In the genomic region with DNA sequence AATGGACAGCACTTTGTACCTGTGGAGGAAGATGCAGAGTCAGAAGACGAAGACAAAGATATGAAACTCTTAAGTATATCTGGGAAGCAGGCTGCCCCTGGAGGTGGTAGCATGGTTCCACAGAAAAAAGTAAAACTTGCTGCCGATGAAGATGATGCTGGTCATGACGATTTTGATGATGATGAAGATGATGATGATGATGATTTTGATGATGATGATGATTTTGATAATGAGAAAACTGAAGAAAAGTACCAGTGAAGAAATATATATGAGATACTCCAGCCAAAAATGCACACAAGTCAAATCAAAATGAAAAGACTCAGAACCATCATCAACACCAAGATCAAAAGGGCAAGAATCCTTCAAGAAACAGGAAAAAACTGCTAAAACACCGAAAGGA, we compare ENCODE assay signal across 4 cellular contexts.
TF ChIP-seq lines count a peak whose summit lies in the region.

No MANE protein-coding gene starts in this region.

TF ChIP-seq in HepG2, 621 proteins besides CTCF, POLR2A, EP300 and RAD21 (continues in another document):
- no peak for TF ChIP-seq NONO (IDR thresholded peaks at IDR 0.05)
- TF ChIP-seq NONO (CRISPR knock-in tag; conservative IDR thresholded peaks at IDR 0.05), result no peak
- TF ChIP-seq MAFK (conservative IDR thresholded peaks at IDR 0.05 in 1 of 2, IDR thresholded peaks at IDR 0.05 in 1 of 2; ENCODE audit: low read length in 2 of 2), result peak; percentile 62 to 65
- no peak for TF ChIP-seq TEAD2 (CRISPR knock-in tag; IDR thresholded peaks at IDR 0.05)
- no peak for TF ChIP-seq YEATS4 (CRISPR knock-in tag; IDR thresholded peaks at IDR 0.05; ENCODE audit: borderline replicate concordance)
- no peak for TF ChIP-seq MTF1 (CRISPR knock-in tag; IDR thresholded peaks at IDR 0.05)
- TF ChIP-seq FUBP1 (CRISPR knock-in tag; IDR thresholded peaks at IDR 0.05; ENCODE audit: borderline replicate concordance), result no peak
- TF ChIP-seq SPEN (CRISPR knock-in tag; IDR thresholded peaks at IDR 0.05; ENCODE audit: low read depth), result no peak
- peak; percentile 90 for TF ChIP-seq CREB1 (IDR thresholded peaks at IDR 0.05)
- no peak for TF ChIP-seq CREB1 (CRISPR knock-in tag; IDR thresholded peaks at IDR 0.05)

TF ChIP-seq in HEK293, 187 proteins besides CTCF, POLR2A, EP300 and RAD21:
- TF ChIP-seq MYNN (tag by site-specific recombination; IDR thresholded peaks at IDR 0.05; ENCODE audit: borderline replicate concordance), result no peak
- TF ChIP-seq KLF9 (tag by site-specific recombination; IDR thresholded peaks at IDR 0.05; ENCODE audit: low read depth), result no peak
- TF ChIP-seq ZNF513 (tag by site-specific recombination; IDR thresholded peaks at IDR 0.05), result peak; percentile 76
- no peak for TF ChIP-seq WT1 (tag by site-specific recombination; IDR thresholded peaks at IDR 0.05)
- TF ChIP-seq SCRT2 (tag by site-specific recombination; IDR thresholded peaks at IDR 0.05), result no peak
- TF ChIP-seq, protein P1, sequence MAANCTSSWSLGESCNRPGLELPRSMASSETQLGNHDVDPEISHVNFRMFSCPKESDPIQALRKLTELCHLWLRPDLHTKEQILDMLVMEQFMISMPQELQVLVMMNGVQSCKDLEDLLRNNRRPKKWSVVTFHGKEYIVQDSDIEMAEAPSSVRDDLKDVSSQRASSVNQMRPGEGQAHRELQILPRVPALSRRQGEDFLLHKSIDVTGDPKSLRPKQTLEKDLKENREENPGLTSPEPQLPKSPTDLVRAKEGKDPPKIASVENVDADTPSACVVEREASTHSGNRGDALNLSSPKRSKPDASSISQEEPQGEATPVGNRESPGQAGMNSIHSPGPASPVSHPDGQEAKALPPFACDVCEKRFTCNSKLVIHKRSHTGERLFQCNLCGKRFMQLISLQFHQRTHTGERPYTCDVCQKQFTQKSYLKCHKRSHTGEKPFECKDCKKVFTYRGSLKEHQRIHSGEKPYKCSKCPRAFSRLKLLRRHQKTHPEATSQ (tag by site-specific recombination; IDR thresholded peaks at IDR 0.05), result no peak
- no peak for TF ChIP-seq HOXD13 (CRISPR knock-in tag; IDR thresholded peaks at IDR 0.05; ENCODE audit: borderline replicate concordance)
- TF ChIP-seq ZNF837 (tag by site-specific recombination; IDR thresholded peaks at IDR 0.05), result no peak
TF ChIP-seq in HEK293: peak in this region for 1.

TF ChIP-seq in K562, 482 proteins besides CTCF, POLR2A, EP300 and RAD21:
- no peak for TF ChIP-seq SUPT5H (IDR thresholded peaks at IDR 0.05)
- no peak for TF ChIP-seq SRSF9 (IDR thresholded peaks at IDR 0.05; ENCODE audit: borderline replicate concordance, low read depth, low read length)
- TF ChIP-seq ZNF316 (IDR thresholded peaks at IDR 0.05), result 0 out of 2 replicates have a peak, but pooled peaks have one; percentile 15
- no peak for TF ChIP-seq LEF1 (IDR thresholded peaks at IDR 0.05)

TF ChIP-seq in H1, 55 proteins besides CTCF, POLR2A, EP300 and RAD21:
- TF ChIP-seq SP4 (IDR thresholded peaks at IDR 0.05; ENCODE audit: low read length) (no peak), KDM4A (IDR thresholded peaks at IDR 0.05; ENCODE audit: low read depth, low read length, severe bottlenecking) (no peak), EZH2 (IDR thresholded peaks at IDR 0.05; ENCODE audit: low read depth, low read length, severe bottlenecking) (no peak), SIX5 (IDR thresholded peaks at IDR 0.05; ENCODE audit: low read depth, low read length) (no peak), SRF (IDR thresholded peaks at IDR 0.05; ENCODE audit: low read depth, low read length) (no peak), MAX (IDR thresholded peaks at IDR 0.05) (no peak), HDAC2 (IDR thresholded peaks at IDR 0.05; ENCODE audit: borderline replicate concordance in 1 of 2, low read depth in 2 of 2, low read length in 2 of 2) (no peak)
- TF ChIP-seq, protein P2, sequence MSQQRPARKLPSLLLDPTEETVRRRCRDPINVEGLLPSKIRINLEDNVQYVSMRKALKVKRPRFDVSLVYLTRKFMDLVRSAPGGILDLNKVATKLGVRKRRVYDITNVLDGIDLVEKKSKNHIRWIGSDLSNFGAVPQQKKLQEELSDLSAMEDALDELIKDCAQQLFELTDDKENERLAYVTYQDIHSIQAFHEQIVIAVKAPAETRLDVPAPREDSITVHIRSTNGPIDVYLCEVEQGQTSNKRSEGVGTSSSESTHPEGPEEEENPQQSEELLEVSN (IDR thresholded peaks at IDR 0.05), result no peak
TF ChIP-seq in H1: peak in this region for 0.
